In the genomic region with DNA sequence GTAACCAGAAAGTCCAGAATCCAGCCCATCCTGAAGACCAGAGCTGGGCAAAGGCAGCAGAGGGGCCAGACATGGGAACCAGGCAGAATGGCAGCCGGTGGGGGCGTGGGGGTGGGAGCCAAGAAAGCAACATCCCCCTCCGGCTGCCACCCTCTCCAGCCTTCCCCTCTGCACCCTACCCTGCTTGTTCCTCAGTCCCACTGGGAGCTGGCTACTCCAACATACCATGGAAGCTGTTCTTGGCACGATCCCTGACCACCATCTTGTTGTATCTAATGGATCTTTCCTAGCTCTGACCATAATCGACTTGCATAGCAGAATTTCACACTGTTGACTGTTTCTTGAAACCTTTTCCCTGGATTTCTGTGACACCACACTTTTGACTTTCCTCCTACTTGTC, we compare ENCODE assay signal across 21 cellular contexts. TPM values are rescaled to one million over a fixed set of nuclear protein-coding genes. Genes with fewer than 3 reads are reported as not detected.
DNase-seq lines count a peak whose midpoint lies in the region; ATAC-seq and TF ChIP-seq lines count a peak whose summit lies in the region.
"Had no signal": no experiment of that assay in that cellular context is flagged by ENCODE, and none has a peak within 500 bp of the region (broad histone marks: within the 10 kb centered on the region; RNA-seq: fewer than 3 reads in every experiment).

No MANE protein-coding gene starts in this region.

- no peak overlapping the region for H3K4me3 ChIP-seq in DND-41 (ENCODE audit: low read depth in 1 of 2, low read length in 2 of 2)
- no peak overlapping the region for H3K4me3 ChIP-seq in RWPE2 (ENCODE audit: severe bottlenecking)
- H3K4me3 ChIP-seq: GM12878, GM23338 had no signal

- no peaks in the 10 kb centered on the region for H3K27me3 Mint-ChIP-seq in immature natural killer cell (ENCODE audit: low read depth in 3 of 3)
- no peaks in the 10 kb centered on the region for H3K27me3 Mint-ChIP-seq in stimulated activated memory B cell treated with anti-CD40 and anti-IgM and Interleukin-4, amounts not matched to agents 10 μg/mL and 1 μg/mL and 100 μg/mL, for 72 hours
- H3K27me3 Mint-ChIP-seq: CD4-positive, alpha-beta memory T cell had no signal

- H4K20me1 ChIP-seq in DND-41 (ENCODE audit: insufficient read depth, low read length): peaks cover 95% of the 10 kb centered on the region

- peaks cover 100% of the 10 kb centered on the region for H3K36me3 ChIP-seq in DND-41 (ENCODE audit: insufficient read depth, low read length)
- peaks cover 54% of the 10 kb centered on the region for H3K36me3 ChIP-seq in RWPE2 (ENCODE audit: low read depth)

- peaks cover 65% of the 10 kb centered on the region for H3K79me2 ChIP-seq in DND-41 (ENCODE audit: insufficient read depth, low read length)

- peaks cover 28 to 64% (median 51%) of the 10 kb centered on the region in 3 donors for H3K36me3 Mint-ChIP-seq in immature natural killer cell
- peaks cover 61% of the 10 kb centered on the region for H3K36me3 Mint-ChIP-seq in stimulated activated memory B cell treated with anti-CD40 and anti-IgM and Interleukin-4, amounts not matched to agents 10 μg/mL and 1 μg/mL and 100 μg/mL, for 72 hours

- ATAC-seq in DND-41 (ENCODE audit: insufficient read depth, low read depth) (no peak), RWPE2 (ENCODE audit: low read depth) (no peak), HG02852 (IDR thresholded peaks at IDR 0.05; ENCODE audit: unreplicated experiment) (no peak)
- ATAC-seq in stimulated activated memory B cell treated with anti-CD40 and anti-IgM and Interleukin-4, amounts not matched to agents 10 μg/mL and 1 μg/mL and 100 μg/mL, for 72 hours: no peak
- ATAC-seq: GM12878, GM23338, HCT116, PC-3 had no signal

- H3K4me3 Mint-ChIP-seq in immature natural killer cell: no peak overlapping the region
- H3K4me3 Mint-ChIP-seq in stimulated activated memory B cell treated with anti-CD40 and anti-IgM and Interleukin-4, amounts not matched to agents 10 μg/mL and 1 μg/mL and 100 μg/mL, for 72 hours: no peak overlapping the region
- H3K4me3 Mint-ChIP-seq: CD4-positive, alpha-beta memory T cell; GM23338 had no signal

- H3K27me3 ChIP-seq in DND-41 (ENCODE audit: insufficient read depth, low read length, poor library complexity) (no peaks in the 10 kb centered on the region), RWPE2 (ENCODE audit: insufficient read depth, poor library complexity, severe bottlenecking) (no peaks in the 10 kb centered on the region)

- H2AFZ ChIP-seq in DND-41 (ENCODE audit: low read depth, low read length): no peak overlapping the region
- H2AFZ ChIP-seq: GM23338 had no signal

- DNase-seq in DND-41 (no peak), RWPE2 (ENCODE audit: low spot score) (peak; percentile 73), immature natural killer cell (no peak), NCI-H128 (lab: John Stamatoyannopoulos, UW; ENCODE audit: unreplicated experiment) (no peak), COR-L47 (lab: John Stamatoyannopoulos, UW) (no peak)
- DNase-seq: ACHN; CD4-positive, alpha-beta memory T cell; DMS79 treated with DMSO at 0.1 percent for 48 hours; KG1; NCI-H1048; NCI-H146; NCI-H2081; NCI-H510A; NCI-H82; PC-3 had no signal

- peaks cover 0 to 1% (median 0%) of the 10 kb centered on the region in 6 donors for H3K9me3 Mint-ChIP-seq in immature natural killer cell
- no peaks in the 10 kb centered on the region for H3K9me3 Mint-ChIP-seq in stimulated activated memory B cell treated with anti-CD40 and anti-IgM and Interleukin-4, amounts not matched to agents 10 μg/mL and 1 μg/mL and 100 μg/mL, for 72 hours
- H3K9me3 Mint-ChIP-seq: GM23338 had no signal

- no peak overlapping the region for H3K4me2 ChIP-seq in DND-41 (ENCODE audit: insufficient read depth, low read length)
- H3K4me2 ChIP-seq: GM23338 had no signal

- H3K4me1 ChIP-seq in DND-41 (ENCODE audit: insufficient read depth, low read length): no peaks in the 10 kb centered on the region
- H3K4me1 ChIP-seq in RWPE2 (ENCODE audit: insufficient read depth, poor library complexity, severe bottlenecking): no peaks in the 10 kb centered on the region

- H3K9ac ChIP-seq in DND-41 (ENCODE audit: low read depth, low read length): no peak overlapping the region

- H3K9me3 ChIP-seq in DND-41 (ENCODE audit: insufficient read depth, low read length, severe bottlenecking) (no peaks in the 10 kb centered on the region), RWPE2 (ENCODE audit: severe bottlenecking) (no peaks in the 10 kb centered on the region)

- peak overlapping the region in 4 of 6 donors; percentile 16 to 65 (median 48) for H3K27ac Mint-ChIP-seq in immature natural killer cell
- H3K27ac Mint-ChIP-seq in stimulated activated memory B cell treated with anti-CD40 and anti-IgM and Interleukin-4, amounts not matched to agents 10 μg/mL and 1 μg/mL and 100 μg/mL, for 72 hours: peak overlapping the region; percentile 56
- H3K27ac Mint-ChIP-seq: GM23338 had no signal

- H3K27ac ChIP-seq in DND-41 (ENCODE audit: low read length) (peak overlapping the region; percentile 19; the same call in 1 of the 2 replicates), RWPE2 (ENCODE audit: poor library complexity, severe bottlenecking) (no peak overlapping the region)
- H3K27ac ChIP-seq: RWPE1 had no signal

- H3K4me1 Mint-ChIP-seq in immature natural killer cell: peaks cover 11 to 23% of the 10 kb centered on the region in 2 donors
- peaks cover 39% of the 10 kb centered on the region for H3K4me1 Mint-ChIP-seq in stimulated activated memory B cell treated with anti-CD40 and anti-IgM and Interleukin-4, amounts not matched to agents 10 μg/mL and 1 μg/mL and 100 μg/mL, for 72 hours

- no peak for TF ChIP-seq CTCF in DND-41 (IDR thresholded peaks at IDR 0.05; ENCODE audit: borderline replicate concordance, extremely low read depth, low read length, poor library complexity, severe bottlenecking)
- TF ChIP-seq CTCF in RWPE2 (IDR thresholded peaks at IDR 0.05; ENCODE audit: poor library complexity, severe bottlenecking): no peak

RNA-seq across cellular contexts. Expression of a gene that starts 30.2 kb away (rescaled TPM):
- polyA plus RNA-seq in immature natural killer cell: 100 to 1,000 TPM in 2 of 3 donors, 10 to 100 TPM in 1; 96.9 to 150 (median 124) TPM

RNA-seq across cellular contexts. Expression of a gene that starts 38.9 kb away (rescaled TPM):
- polyA plus RNA-seq in immature natural killer cell: 1 to 10 TPM; 1.6 to 2.6 (median 1.8) TPM
